Comparison of ENCODE assay signal across 1 cellular context in the genomic region with DNA sequence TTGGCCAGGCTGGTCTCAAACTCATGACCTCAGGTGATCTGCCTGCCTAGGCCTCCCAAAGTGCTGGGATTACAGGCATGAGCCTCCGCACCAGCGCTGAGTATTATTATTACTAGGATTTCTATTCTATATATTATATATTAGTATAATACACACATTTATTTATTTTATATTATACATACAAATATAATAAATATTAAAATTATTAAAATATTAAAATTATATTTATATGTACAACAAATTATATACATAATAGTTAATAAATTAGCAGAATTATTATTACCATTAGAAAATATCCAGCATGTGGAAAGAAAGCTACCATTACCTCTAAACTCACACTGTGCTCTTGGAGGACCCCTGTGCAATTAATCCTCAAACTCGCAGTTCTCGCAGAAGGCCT.
TF ChIP-seq lines count a peak whose summit lies in the region.

No MANE protein-coding gene starts in this region.

TF ChIP-seq in GM23338, 12 proteins besides CTCF, POLR2A, EP300 and RAD21 (continued from another document):
- TF ChIP-seq, protein P1, sequence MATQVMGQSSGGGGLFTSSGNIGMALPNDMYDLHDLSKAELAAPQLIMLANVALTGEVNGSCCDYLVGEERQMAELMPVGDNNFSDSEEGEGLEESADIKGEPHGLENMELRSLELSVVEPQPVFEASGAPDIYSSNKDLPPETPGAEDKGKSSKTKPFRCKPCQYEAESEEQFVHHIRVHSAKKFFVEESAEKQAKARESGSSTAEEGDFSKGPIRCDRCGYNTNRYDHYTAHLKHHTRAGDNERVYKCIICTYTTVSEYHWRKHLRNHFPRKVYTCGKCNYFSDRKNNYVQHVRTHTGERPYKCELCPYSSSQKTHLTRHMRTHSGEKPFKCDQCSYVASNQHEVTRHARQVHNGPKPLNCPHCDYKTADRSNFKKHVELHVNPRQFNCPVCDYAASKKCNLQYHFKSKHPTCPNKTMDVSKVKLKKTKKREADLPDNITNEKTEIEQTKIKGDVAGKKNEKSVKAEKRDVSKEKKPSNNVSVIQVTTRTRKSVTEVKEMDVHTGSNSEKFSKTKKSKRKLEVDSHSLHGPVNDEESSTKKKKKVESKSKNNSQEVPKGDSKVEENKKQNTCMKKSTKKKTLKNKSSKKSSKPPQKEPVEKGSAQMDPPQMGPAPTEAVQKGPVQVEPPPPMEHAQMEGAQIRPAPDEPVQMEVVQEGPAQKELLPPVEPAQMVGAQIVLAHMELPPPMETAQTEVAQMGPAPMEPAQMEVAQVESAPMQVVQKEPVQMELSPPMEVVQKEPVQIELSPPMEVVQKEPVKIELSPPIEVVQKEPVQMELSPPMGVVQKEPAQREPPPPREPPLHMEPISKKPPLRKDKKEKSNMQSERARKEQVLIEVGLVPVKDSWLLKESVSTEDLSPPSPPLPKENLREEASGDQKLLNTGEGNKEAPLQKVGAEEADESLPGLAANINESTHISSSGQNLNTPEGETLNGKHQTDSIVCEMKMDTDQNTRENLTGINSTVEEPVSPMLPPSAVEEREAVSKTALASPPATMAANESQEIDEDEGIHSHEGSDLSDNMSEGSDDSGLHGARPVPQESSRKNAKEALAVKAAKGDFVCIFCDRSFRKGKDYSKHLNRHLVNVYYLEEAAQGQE (IDR thresholded peaks at IDR 0.05; ENCODE audit: unreplicated experiment) = no peak
